ENCODE assay signal across 14 cellular contexts in the genomic region with DNA sequence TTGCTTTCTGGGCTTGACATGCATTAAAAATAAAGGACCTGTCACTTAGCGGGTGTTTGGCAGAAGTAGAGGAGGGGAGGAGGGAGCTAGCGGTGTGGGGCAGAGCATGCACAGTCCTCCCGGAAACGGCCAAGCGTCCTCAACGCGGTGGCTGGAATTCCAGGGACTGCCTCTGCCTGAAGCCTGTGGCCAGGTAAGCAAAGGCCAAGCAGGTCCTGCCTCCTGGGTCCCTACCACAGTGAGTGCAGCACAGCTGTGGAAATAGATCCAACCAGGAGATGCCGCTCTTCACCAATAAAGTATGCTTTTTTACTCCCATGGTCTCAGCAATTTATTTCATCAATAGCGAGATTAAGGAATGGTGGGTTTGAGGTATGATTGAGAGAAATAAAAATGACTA.
A peak's percentile ranks its signal among the peaks of the same experiment; 100 is the strongest.
DNase-seq lines count a peak whose midpoint lies in the region; ATAC-seq and TF ChIP-seq lines count a peak whose summit lies in the region.
"Had no signal": no experiment of that assay in that cellular context is flagged by ENCODE, and none has a peak within 500 bp of the region (broad histone marks: within the 10 kb centered on the region; RNA-seq: fewer than 3 reads in every experiment).

No MANE protein-coding gene starts in this region.

- no peaks in the 10 kb centered on the region for H3F3A ChIP-seq in Loucy (ENCODE audit: low read depth)

- no peaks in the 10 kb centered on the region for H4K20me1 ChIP-seq in Loucy (ENCODE audit: insufficient read depth, low read length, poor library complexity, severe bottlenecking)

- no peaks in the 10 kb centered on the region for H3K9me2 ChIP-seq in Loucy (replicated peaks; ENCODE audit: low read depth, low read length)

- no peak overlapping the region for H3K27ac Mint-ChIP-seq in endodermal cell
- H3K27ac Mint-ChIP-seq in stimulated activated naive B cell treated with anti-CD40 and anti-IgM and Interleukin-4, amounts not matched to agents 10 μg/mL and 1 μg/mL and 100 μg/mL, for 72 hours: no peak overlapping the region
- H3K27ac Mint-ChIP-seq: activated naive CD8-positive, alpha-beta T cell treated with anti-CD3 and anti-CD28 coated beads, Interleukin-2, amount 10 ng/mL, durations not matched to agents 7 days and 5 days; CD4-positive, CD25-positive, alpha-beta regulatory T cell had no signal

- H3K27me3 ChIP-seq in Loucy (ENCODE audit: insufficient read depth, low read length, poor library complexity, severe bottlenecking) (no peaks in the 10 kb centered on the region), endodermal cell (ENCODE audit: control insufficient read depth, insufficient read depth, low read length, poor library complexity, severe bottlenecking) (no peaks in the 10 kb centered on the region)

- TF ChIP-seq CTCF in GM12872 (IDR thresholded peaks at IDR 0.05; ENCODE audit: insufficient read depth, low read depth, low read length) (0 out of 3 replicates have a peak, but pooled peaks have one; percentile 9), Loucy (conservative IDR thresholded peaks at IDR 0.05; ENCODE audit: low read length) (peak; percentile 55), endodermal cell (conservative IDR thresholded peaks at IDR 0.05) (peak; percentile 78), lower leg skin (IDR thresholded peaks at IDR 0.05) (no peak)

- H3K27me3 Mint-ChIP-seq in endodermal cell (ENCODE audit: insufficient read depth): peaks cover 4% of the 10 kb centered on the region
- peaks cover 66 to 68% of the 10 kb centered on the region in 2 donors for H3K27me3 Mint-ChIP-seq in stimulated activated naive B cell treated with anti-CD40 and anti-IgM and Interleukin-4, amounts not matched to agents 10 μg/mL and 1 μg/mL and 100 μg/mL, for 72 hours

- H3K4me3 Mint-ChIP-seq in endodermal cell: no peak overlapping the region
- no peak overlapping the region for H3K4me3 Mint-ChIP-seq in stimulated activated naive B cell treated with anti-CD40 and anti-IgM and Interleukin-4, amounts not matched to agents 10 μg/mL and 1 μg/mL and 100 μg/mL, for 72 hours
- H3K4me3 Mint-ChIP-seq: activated naive CD8-positive, alpha-beta T cell treated with anti-CD3 and anti-CD28 coated beads, Interleukin-2, amount 10 ng/mL, durations not matched to agents 7 days and 5 days; CD4-positive, CD25-positive, alpha-beta regulatory T cell had no signal

- no peaks in the 10 kb centered on the region for H3K36me3 Mint-ChIP-seq in endodermal cell (ENCODE audit: low read depth)
- H3K36me3 Mint-ChIP-seq in stimulated activated naive B cell treated with anti-CD40 and anti-IgM and Interleukin-4, amounts not matched to agents 10 μg/mL and 1 μg/mL and 100 μg/mL, for 72 hours: no peaks in the 10 kb centered on the region
- H3K36me3 Mint-ChIP-seq: activated naive CD8-positive, alpha-beta T cell treated with anti-CD3 and anti-CD28 coated beads, Interleukin-2, amount 10 ng/mL, durations not matched to agents 7 days and 5 days; CD4-positive, CD25-positive, alpha-beta regulatory T cell had no signal

- H3K9ac ChIP-seq in Loucy (ENCODE audit: low read depth, low read length, poor library complexity, severe bottlenecking) (no peak overlapping the region), endodermal cell (ENCODE audit: extremely low read depth, low read length, poor library complexity, severe bottlenecking) (no peak overlapping the region)

- H3K4me3 ChIP-seq in Loucy (ENCODE audit: low read length, poor library complexity, severe bottlenecking) (no peak overlapping the region), endodermal cell (ENCODE audit: low read length) (no peak overlapping the region), lower leg skin (ENCODE audit: low read depth, poor library complexity, severe bottlenecking) (no peak overlapping the region)
- H3K4me3 ChIP-seq: cardiac muscle cell, transverse colon had no signal

- no peak overlapping the region for H2AFZ ChIP-seq in Loucy (ENCODE audit: low read length)

- H3K9me3 Mint-ChIP-seq in endodermal cell: no peaks in the 10 kb centered on the region
- peaks cover 0 to 2% of the 10 kb centered on the region in 2 donors for H3K9me3 Mint-ChIP-seq in stimulated activated naive B cell treated with anti-CD40 and anti-IgM and Interleukin-4, amounts not matched to agents 10 μg/mL and 1 μg/mL and 100 μg/mL, for 72 hours

- no peaks in the 10 kb centered on the region for H3K9me3 ChIP-seq in Loucy (ENCODE audit: insufficient read depth, low read depth, low read length)
- H3K9me3 ChIP-seq in endodermal cell (ENCODE audit: control insufficient read depth, low read length): no peaks in the 10 kb centered on the region
- H3K9me3 ChIP-seq: transverse colon had no signal

- no peak overlapping the region for H3K4me2 ChIP-seq in Loucy (ENCODE audit: low read depth, low read length, poor library complexity, severe bottlenecking)

- H3K36me3 ChIP-seq in Loucy (ENCODE audit: insufficient read depth, low read length) (no peaks in the 10 kb centered on the region), endodermal cell (ENCODE audit: control insufficient read depth, insufficient read depth, low read length) (no peaks in the 10 kb centered on the region)
- H3K36me3 ChIP-seq: cardiac muscle cell, transverse colon had no signal

- no peak overlapping the region for H3K27ac ChIP-seq in endodermal cell (ENCODE audit: low read depth, low read length)
- H3K27ac ChIP-seq: cardiac muscle cell, transverse colon had no signal

- H3K4me1 Mint-ChIP-seq in endodermal cell: peaks cover 21% of the 10 kb centered on the region
- H3K4me1 Mint-ChIP-seq in stimulated activated naive B cell treated with anti-CD40 and anti-IgM and Interleukin-4, amounts not matched to agents 10 μg/mL and 1 μg/mL and 100 μg/mL, for 72 hours: no peaks in the 10 kb centered on the region
- H3K4me1 Mint-ChIP-seq: activated naive CD8-positive, alpha-beta T cell treated with anti-CD3 and anti-CD28 coated beads, Interleukin-2, amount 10 ng/mL, durations not matched to agents 7 days and 5 days; CD4-positive, CD25-positive, alpha-beta regulatory T cell had no signal

- no peaks in the 10 kb centered on the region for H3K79me2 ChIP-seq in Loucy (ENCODE audit: insufficient read depth, low read length)

- no peak for ATAC-seq in stimulated activated naive B cell treated with anti-CD40 and anti-IgM and Interleukin-4, amounts not matched to agents 10 μg/mL and 1 μg/mL and 100 μg/mL, for 72 hours (replicated peaks)

- intact Hi-C loops in lower leg skin (cut with DNase I; ENCODE audit: low total_unique reads): no loop called here

- no peak for TF ChIP-seq POLR2A in lower leg skin (IDR thresholded peaks at IDR 0.05)

- 59 to 66% methylated on average over 7 to 9 of the region's 9 CpGs for WGBS in endodermal cell (ENCODE audit: insufficient coverage in 1 of 2, insufficient read length in 1 of 2), 2 experiments
- WGBS in lower leg skin, 2 donors: 44 to 50% methylated on average over 9 of the region's 9 CpGs

- no peaks in the 10 kb centered on the region for H3K4me1 ChIP-seq in Loucy (ENCODE audit: insufficient read depth, low read length, poor library complexity, severe bottlenecking)
- H3K4me1 ChIP-seq in endodermal cell (ENCODE audit: control insufficient read depth, insufficient read depth, low read length): peaks cover 4% of the 10 kb centered on the region
- H3K4me1 ChIP-seq: transverse colon had no signal

- DNase-seq in endodermal cell: peak; percentile 89
- DNase-seq in pons (ENCODE audit: low spot score): peak; percentile 2
- no peak for DNase-seq in NCI-H2171 (lab: John Stamatoyannopoulos, UW)
- no peak for DNase-seq in stimulated activated naive B cell treated with anti-CD40 and anti-IgM and Interleukin-4, amounts not matched to agents 10 μg/mL and 1 μg/mL and 100 μg/mL, for 72 hours
- no peak for DNase-seq in lower leg skin (ENCODE audit: low spot score in 2 of 2)
- DNase-seq: activated naive CD8-positive, alpha-beta T cell treated with anti-CD3 and anti-CD28 coated beads, Interleukin-2, amount 10 ng/mL, durations not matched to agents 7 days and 5 days; CD4-positive, CD25-positive, alpha-beta regulatory T cell; kidney glomerular epithelial cell; NCI-H1092; SW 1271; transverse colon had no signal

Comparison
In these comparisons a context has a peak if more than half of its experiments do, and no peak if none do; other contexts are left out.
1. CTCF ChIP-seq: peak in GM12872 (single experiment), Loucy (single experiment) and endodermal cell (single experiment); none in lower leg skin (0 of 3).
2. DNase-seq: peak in endodermal cell (single experiment) and pons (single experiment); none in NCI-H2171 (single experiment), stimulated activated naive B cell treated with anti-CD40 and anti-IgM and Interleukin-4, amounts not matched to agents 10 μg/mL and 1 μg/mL and 100 μg/mL, for 72 hours (single experiment) and lower leg skin (0 of 2).